In the genomic region with DNA sequence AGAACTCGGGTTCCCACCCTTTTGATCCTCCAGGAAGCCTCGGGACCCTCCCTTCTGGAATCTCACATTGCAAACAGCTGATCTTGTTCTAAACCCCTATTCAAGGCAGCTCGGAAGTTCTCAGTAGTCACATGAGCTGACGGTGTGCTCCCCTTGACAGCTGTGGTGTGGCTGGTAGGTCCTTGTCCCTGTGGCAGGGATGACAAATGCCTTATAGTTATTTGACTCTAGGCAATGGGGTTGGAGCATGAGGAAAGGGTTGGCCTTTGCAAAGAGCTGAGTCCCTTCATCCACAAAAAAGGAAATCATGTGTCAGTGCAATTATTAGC, we compare ENCODE assay signal across 20 cellular contexts.
"Had no signal": no experiment of that assay in that cellular context is flagged by ENCODE, and none has a peak within 500 bp of the region (broad histone marks: within the 10 kb centered on the region; RNA-seq: fewer than 3 reads in every experiment).

No MANE protein-coding gene starts in this region.

- H2AFZ ChIP-seq: hepatocyte, parathyroid adenoma had no signal

- H3K4me1 ChIP-seq: body of pancreas, parathyroid adenoma had no signal

- H3K36me3 ChIP-seq: neutrophil, thoracic aorta had no signal

- H3K4me2 ChIP-seq: hepatocyte had no signal

- H3K9ac ChIP-seq: parathyroid adenoma had no signal

- H3K79me2 ChIP-seq: hepatocyte, parathyroid adenoma had no signal

- H3K27me3 ChIP-seq: body of pancreas, hepatocyte, neutrophil had no signal

- H3K4me3 ChIP-seq: body of pancreas, hepatocyte, thoracic aorta had no signal

- ATAC-seq: activated T-cell treated with anti-CD3 and anti-CD28 coated beads, Interleukin-2, amount 50 U/mL, for 4 hours; body of pancreas; effector memory CD8-positive, alpha-beta T cell; left colon; sciatic nerve; stimulated activated memory B cell treated with anti-CD40 and anti-IgM and Interleukin-4, amounts not matched to agents 10 μg/mL and 1 μg/mL and 100 μg/mL, for 72 hours had no signal

- DNase-seq: activated CD4-positive, alpha-beta T cell treated with anti-CD3 and anti-CD28 coated beads, Interleukin-2, amount 50 U/mL, for 1 hour; activated CD4-positive, CD25-positive, alpha-beta regulatory T cell treated with anti-CD3 and anti-CD28 coated beads, Interleukin-2, amount 50 U/mL, for 72 hours; activated CD8-positive, alpha-beta memory T cell treated with anti-CD3 and anti-CD28 coated beads, Interleukin-2, amount 50 U/mL, for 4 hours; activated naive CD4-positive, alpha-beta T cell treated with anti-CD3 and anti-CD28 coated beads for 36 hours; activated T-cell treated with anti-CD3 and anti-CD28 coated beads, Interleukin-2, amount 50 U/mL, for 4 hours; body of pancreas; caudate nucleus; effector memory CD8-positive, alpha-beta T cell; foreskin fibroblast; left colon; midbrain; stimulated activated CD4-positive, alpha-beta T cell treated with anti-CD3 and anti-CD28 coated beads, Interleukin-4, amount 100 ng/mL, for 4 hours had no signal

- H3K9me3 ChIP-seq: body of pancreas, neutrophil, thoracic aorta had no signal

- H3K27ac ChIP-seq: body of pancreas, epithelial cell of prostate, hepatocyte, neutrophil, parathyroid adenoma, thoracic aorta, VCaP had no signal
